Comparison of ENCODE assay signal across 10 cellular contexts in genomic region chr1:15702722-15703550, GRCh38. TPM values are rescaled to one million over a fixed set of nuclear protein-coding genes. Genes with fewer than 3 reads are reported as not detected.
A peak's percentile ranks its signal among the peaks of the same experiment; 100 is the strongest.
DNase-seq lines count a peak whose midpoint lies in the region; FAIRE-seq and TF ChIP-seq lines count a peak whose summit lies in the region.
"Had no signal": no experiment of that assay in that cellular context is flagged by ENCODE, and none has a peak within 500 bp of the region (broad histone marks: within the 10 kb centered on the region; RNA-seq: fewer than 3 reads in every experiment).

No MANE protein-coding gene starts in this region.

- H3K18ac ChIP-seq in H1 (ENCODE audit: extremely low read depth, low read length): no peak overlapping the region

- no peak overlapping the region for H3K27ac ChIP-seq in H1 (ENCODE audit: low read depth, low read length)
- H3K27ac ChIP-seq in mesodermal cell (ENCODE audit: low read depth, low read length, severe bottlenecking): peak overlapping the region; percentile 69
- H3K27ac ChIP-seq in uterus: peak overlapping the region; percentile 88 to 94
- H3K27ac ChIP-seq: neutrophil had no signal

- no peak overlapping the region for H4K5ac ChIP-seq in H1 (ENCODE audit: insufficient read length, low read depth, low read length)

- peaks cover 20% of the 10 kb centered on the region for H3K4me1 Mint-ChIP-seq in activated naive CD4-positive, alpha-beta T cell treated with anti-CD3 and anti-CD28 coated beads, Interleukin-2, amount 10 ng/mL, durations not matched to agents 7 days and 5 days
- H3K4me1 Mint-ChIP-seq in activated naive CD4-positive, alpha-beta T cell treated with anti-CD3 and anti-CD28 coated beads for 36 hours (ENCODE audit: low read depth): peaks cover 33% of the 10 kb centered on the region

- H3K14ac ChIP-seq in H1 (ENCODE audit: insufficient read length): no peak overlapping the region

- H3K4me1 ChIP-seq in H1 (replicated peaks in 1 of 4; ENCODE audit: control insufficient read depth in 3 of 4, insufficient read depth in 4 of 4, low read length in 3 of 4) (no peaks in the 10 kb centered on the region), mesodermal cell (ENCODE audit: control insufficient read depth, insufficient read depth, low read length, poor library complexity, severe bottlenecking) (peaks cover 4% of the 10 kb centered on the region), uterus (peaks cover 18 to 26% of the 10 kb centered on the region in 2 donors)

- no peaks in the 10 kb centered on the region for H3K23me2 ChIP-seq in H1 (ENCODE audit: low read depth, low read length)

- POLR2A ChIA-PET in H1 (lab: Charles Lee; ENCODE audit: partially characterized antibody): no interaction called here

- no peak overlapping the region for H3K4ac ChIP-seq in H1 (replicated peaks; ENCODE audit: insufficient read length, low read depth, low read length)

- H2BK120ac ChIP-seq in H1 (replicated peaks; ENCODE audit: low read depth, low read length): no peak overlapping the region

- no peak overlapping the region for H2BK15ac ChIP-seq in H1 (ENCODE audit: low read length)

- no peaks in the 10 kb centered on the region for H3K27me3 ChIP-seq in H1 (replicated peaks in 1 of 4; ENCODE audit: control insufficient read depth in 3 of 4, extremely low read depth in 1 of 4, insufficient read depth in 3 of 4, low read length in 3 of 4)
- H3K27me3 ChIP-seq in uterus: no peaks in the 10 kb centered on the region
- H3K27me3 ChIP-seq: neutrophil had no signal

- H2BK12ac ChIP-seq in H1 (ENCODE audit: low read depth, low read length): no peak overlapping the region

- H2AK5ac ChIP-seq in H1 (ENCODE audit: low read depth, low read length): no peak overlapping the region

- H3K23ac ChIP-seq in H1 (ENCODE audit: insufficient read length): no peak overlapping the region

- no peak overlapping the region for H3K9ac ChIP-seq in H1 (replicated peaks in 1 of 4; ENCODE audit: extremely low read depth in 1 of 4, low read depth in 3 of 4, low read length in 3 of 4)

- peak overlapping the region; percentile 19 for H3K27ac Mint-ChIP-seq in activated naive CD4-positive, alpha-beta T cell treated with anti-CD3 and anti-CD28 coated beads, Interleukin-2, amount 10 ng/mL, durations not matched to agents 7 days and 5 days
- no peak overlapping the region for H3K27ac Mint-ChIP-seq in activated naive CD4-positive, alpha-beta T cell treated with anti-CD3 and anti-CD28 coated beads for 36 hours

- no peak for DNase-seq in activated naive CD4-positive, alpha-beta T cell treated with anti-CD3 and anti-CD28 coated beads, Interleukin-2, amount 10 ng/mL, durations not matched to agents 7 days and 5 days
- no peak for DNase-seq in activated naive CD4-positive, alpha-beta T cell treated with anti-CD3 and anti-CD28 coated beads for 36 hours
- peak in 1 of 2 experiments; percentile 61 for DNase-seq in H1 (ENCODE audit: low read depth in 1 of 2, low spot score in 2 of 2)
- peak in 1 of 2 donors; percentile 37 for DNase-seq in uterus
- no peak for DNase-seq in stimulated activated CD4-positive, alpha-beta T cell treated with anti-CD3 and anti-CD28 coated beads, Interleukin-2, amount 100 ng/mL, for 48 hours
- no peak for DNase-seq in T-helper 9 cell
- no peak for DNase-seq in ecto neural progenitor cell (ENCODE audit: low spot score)
- DNase-seq: NCI-H2081 treated with DMSO at 0.1 percent for 48 hours had no signal

- peaks cover 3 to 8% of the 10 kb centered on the region in 2 experiments for H4K20me1 ChIP-seq in H1 (replicated peaks in 1 of 2; ENCODE audit: control insufficient read depth in 1 of 2, insufficient read depth in 2 of 2, low read length in 2 of 2)

- H3K4me3 ChIP-seq in H1 (ENCODE audit: extremely low read depth in 1 of 4, insufficient read depth in 2 of 4, low read depth in 3 of 4, low read length in 4 of 4) (no peak overlapping the region), mesodermal cell (ENCODE audit: extremely low read depth, insufficient read depth, low read length, poor library complexity, severe bottlenecking) (no peak overlapping the region), uterus (no peak overlapping the region)

- H3K9me3 ChIP-seq in H1 (ENCODE audit: insufficient read depth in 2 of 2, low read depth in 1 of 2, low read length in 1 of 2) (no peaks in the 10 kb centered on the region), mesodermal cell (ENCODE audit: control insufficient read depth, low read length) (no peaks in the 10 kb centered on the region), uterus (no peaks in the 10 kb centered on the region)
- H3K9me3 ChIP-seq: neutrophil had no signal

- no peak overlapping the region for H3K4me3 Mint-ChIP-seq in activated naive CD4-positive, alpha-beta T cell treated with anti-CD3 and anti-CD28 coated beads, Interleukin-2, amount 10 ng/mL, durations not matched to agents 7 days and 5 days
- no peak overlapping the region for H3K4me3 Mint-ChIP-seq in activated naive CD4-positive, alpha-beta T cell treated with anti-CD3 and anti-CD28 coated beads for 36 hours

- TF ChIP-seq CTCF in H1 (IDR thresholded peaks at IDR 0.05; ENCODE audit: control extremely low read depth in 1 of 3, insufficient read depth in 1 of 3, low read depth in 1 of 3, low read length in 3 of 3) (peak; percentile 28 to 63 (median 53); a peak in 3 of 4 replicates), uterus (IDR thresholded peaks at IDR 0.05) (peak in 1 of 4 experiments; percentile 19)

- no peak overlapping the region for H2BK20ac ChIP-seq in H1 (ENCODE audit: low read length)

- H3K36me3 ChIP-seq in H1 (ENCODE audit: control insufficient read depth in 2 of 4, insufficient read depth in 4 of 4, low read length in 3 of 4) (no peaks in the 10 kb centered on the region), mesodermal cell (ENCODE audit: control insufficient read depth, insufficient read depth, low read length) (peaks cover 45% of the 10 kb centered on the region), uterus (no peaks in the 10 kb centered on the region)

- TF ChIP-seq POLR2A in H1 (IDR thresholded peaks at IDR 0.05; ENCODE audit: control extremely low read depth in 1 of 2, low read depth in 2 of 2, low read length in 2 of 2) (no peak), uterus (IDR thresholded peaks at IDR 0.05) (no peak)

- no peak overlapping the region for H2AFZ ChIP-seq in H1 (ENCODE audit: low read length)

- no peak overlapping the region for H4K91ac ChIP-seq in H1 (replicated peaks; ENCODE audit: insufficient read length, low read length)

- peaks cover 0 to 5% of the 10 kb centered on the region in 2 experiments; a peak in 1 of 4 replicates for H3K79me2 ChIP-seq in H1 (ENCODE audit: control insufficient read depth in 1 of 2, insufficient read depth in 2 of 2, low read length in 2 of 2)

- H3K56ac ChIP-seq in H1 (replicated peaks; ENCODE audit: insufficient read length, low read depth, low read length): no peak overlapping the region

- no peaks in the 10 kb centered on the region for H3K9me3 Mint-ChIP-seq in activated naive CD4-positive, alpha-beta T cell treated with anti-CD3 and anti-CD28 coated beads, Interleukin-2, amount 10 ng/mL, durations not matched to agents 7 days and 5 days
- no peaks in the 10 kb centered on the region for H3K9me3 Mint-ChIP-seq in activated naive CD4-positive, alpha-beta T cell treated with anti-CD3 and anti-CD28 coated beads for 36 hours

- WGBS in H1 (ENCODE audit: extremely low coverage in 1 of 2, insufficient coverage in 1 of 2, insufficient read length in 1 of 2, insufficient replicate concordance in 2 of 2, low coverage in 1 of 2, low lambda C conversion rate in 2 of 2, missing lambda C conversion rate in 1 of 2), 2 experiments: 83% methylated on average over 18 of the region's 19 CpGs; no CpG with 5 or more reads in 1 of the 2 experiments
- WGBS in mesodermal cell (ENCODE audit: insufficient coverage in 2 of 2), 2 experiments: 86 to 89% methylated on average over 13 to 18 of the region's 19 CpGs

- H4K8ac ChIP-seq in H1 (ENCODE audit: extremely low read depth, insufficient read depth, low read length): no peak overlapping the region

- H3K27me3 Mint-ChIP-seq in activated naive CD4-positive, alpha-beta T cell treated with anti-CD3 and anti-CD28 coated beads, Interleukin-2, amount 10 ng/mL, durations not matched to agents 7 days and 5 days: no peaks in the 10 kb centered on the region
- H3K27me3 Mint-ChIP-seq in activated naive CD4-positive, alpha-beta T cell treated with anti-CD3 and anti-CD28 coated beads for 36 hours (ENCODE audit: low read depth): no peaks in the 10 kb centered on the region

- H3K79me1 ChIP-seq in H1 (ENCODE audit: low read depth, low read length): peaks cover 5% of the 10 kb centered on the region

- TF ChIP-seq EP300 in H1 (IDR thresholded peaks at IDR 0.05; ENCODE audit: borderline replicate concordance in 1 of 2, low read depth in 2 of 2, low read length in 2 of 2): no peak

- peaks cover 15% of the 10 kb centered on the region for H3K36me3 Mint-ChIP-seq in activated naive CD4-positive, alpha-beta T cell treated with anti-CD3 and anti-CD28 coated beads, Interleukin-2, amount 10 ng/mL, durations not matched to agents 7 days and 5 days
- H3K36me3 Mint-ChIP-seq in activated naive CD4-positive, alpha-beta T cell treated with anti-CD3 and anti-CD28 coated beads for 36 hours (ENCODE audit: low read depth): peaks cover 9% of the 10 kb centered on the region

- no peak for FAIRE-seq in H1 (lab: Jason Lieb, UNC)

- intact Hi-C loops in activated naive CD4-positive, alpha-beta T cell treated with anti-CD3 and anti-CD28 coated beads for 36 hours (cut with micrococcal nuclease): no loop called here
- intact Hi-C loops in uterus (cut with DNase I; ENCODE audit: low total_unique reads): no loop called here

- CTCF ChIA-PET in activated naive CD4-positive, alpha-beta T cell treated with anti-CD3 and anti-CD28 coated beads, Interleukin-2, amount 10 ng/mL, durations not matched to agents 7 days and 5 days (lab: Charles Lee): interaction anchor here (0.9 kb wide), 1 partner anchor 109 kb away, joined by 3 read pairs; no protein-coding TSS in a partner anchor
- CTCF ChIA-PET in activated naive CD4-positive, alpha-beta T cell treated with anti-CD3 and anti-CD28 coated beads for 36 hours (lab: Charles Lee): no interaction called here
- CTCF ChIA-PET in H1 (lab: Charles Lee; ENCODE audit: partially characterized antibody): interaction anchor here (0.7 to 3.4 kb wide), 9 partner anchors 14 to 109 kb away, joined by 3 to 12 read pairs (median 4); partner anchors contain the start of gene SLC25A34

- no peak overlapping the region for H3K4me2 ChIP-seq in H1 (ENCODE audit: insufficient read depth in 1 of 2, low read depth in 2 of 2, low read length in 2 of 2)

- H2BK5ac ChIP-seq in H1 (ENCODE audit: low read depth, low read length): no peak overlapping the region

- peak; percentile 39 to 50; a peak in 3 of 4 replicates for TF ChIP-seq RAD21 in H1 (IDR thresholded peaks at IDR 0.05 in 1 of 2, conservative IDR thresholded peaks at IDR 0.05 in 1 of 2; ENCODE audit: low read depth in 2 of 2, low read length in 2 of 2)

RNA-seq across cellular contexts. Expression of gene PLEKHM2, which starts 18.8 kb away (rescaled TPM):
- 10 to 100 TPM; 44.2 to 48.3 TPM for total RNA-seq in activated naive CD4-positive, alpha-beta T cell treated with anti-CD3 and anti-CD28 coated beads for 36 hours
- total RNA-seq in H1 (2021; fragmentation: NEBNext Ultra II Directional; extraction: Animal tissue kit (Norgen Biotek cat#: 25700)): 47.6 and 47.9 TPM in 2 replicates
- polyA plus RNA-seq in H1 (2011; rRNA removed): 38.3 and 52.7 TPM in 2 replicates
- 38.9 TPM for polyA plus RNA-seq in H1 (2011; cell fraction: cytosol; rRNA removed)
- 73.0 TPM for polyA plus RNA-seq in H1 (2011; cell fraction: nucleus; rRNA removed)
- polyA plus RNA-seq in H1 (2012, experiment 1 of 2): 22.0 to 43.3 TPM (median 40.8 TPM) in 4 replicates
- polyA plus RNA-seq in H1 (2012, experiment 2 of 2): 36.7 TPM
- 33.0 TPM for polyA plus RNA-seq in H1 (2013, experiment 1 of 2)
- 33.2 TPM for polyA plus RNA-seq in H1 (2013, experiment 2 of 2)
- polyA minus RNA-seq in H1 (2011; rRNA and poly(A)+ RNA removed): 23.2 and 25.2 TPM in 2 replicates
- 30.7 TPM for polyA minus RNA-seq in H1 (2011; cell fraction: cytosol; rRNA and poly(A)+ RNA removed)
- 20.5 TPM for polyA minus RNA-seq in H1 (2011; cell fraction: nucleus; rRNA and poly(A)+ RNA removed)
- 56.9 TPM for polyA plus RNA-seq in mesodermal cell (2013, experiment 1 of 2)
- polyA plus RNA-seq in mesodermal cell (2013, experiment 2 of 2): 46.0 TPM
- 10 to 100 TPM; 21.3 to 70.2 (median 30.7) TPM for total RNA-seq in uterus

RNA-seq across cellular contexts. Expression of gene SLC25A34, which starts 33.1 kb away (rescaled TPM):
- under 1 TPM; 0.43 to 0.74 TPM for total RNA-seq in activated naive CD4-positive, alpha-beta T cell treated with anti-CD3 and anti-CD28 coated beads for 36 hours
- total RNA-seq in H1 (2021; fragmentation: NEBNext Ultra II Directional; extraction: Animal tissue kit (Norgen Biotek cat#: 25700)): 0.48 and 0.50 TPM in 2 replicates
- polyA plus RNA-seq in H1 (2011; rRNA removed): 0.62 and 0.75 TPM in 2 replicates
- polyA plus RNA-seq in H1 (2011; cell fraction: cytosol; rRNA removed): 0.71 TPM
- 1.6 TPM for polyA plus RNA-seq in H1 (2011; cell fraction: nucleus; rRNA removed)
- 0.37 to 0.81 TPM (median 0.54 TPM) in 4 replicates for polyA plus RNA-seq in H1 (2012, experiment 1 of 2)
- 0.28 TPM for polyA plus RNA-seq in H1 (2012, experiment 2 of 2)
- polyA plus RNA-seq in H1 (2013, experiment 1 of 2): 0.81 TPM
- polyA plus RNA-seq in H1 (2013, experiment 2 of 2): 0.39 TPM
- polyA minus RNA-seq in H1 (2011; rRNA and poly(A)+ RNA removed): 0.07 and 0.22 TPM in 2 replicates
- not detected for polyA minus RNA-seq in H1 (2011; cell fraction: cytosol; rRNA and poly(A)+ RNA removed)
- 0.70 TPM for polyA minus RNA-seq in H1 (2011; cell fraction: nucleus; rRNA and poly(A)+ RNA removed)
- polyA plus RNA-seq in mesodermal cell (2013, experiment 1 of 2): 1.7 TPM
- 2.1 TPM for polyA plus RNA-seq in mesodermal cell (2013, experiment 2 of 2)
- 1 to 10 TPM in 2 of 4 donors, under 1 TPM in 1, not detected in 1; 0.29 to 2.1 (median 1.6) TPM for total RNA-seq in uterus

RNA-seq across cellular contexts. Expression of gene TMEM82, which starts 39.4 kb away (rescaled TPM):
- not detected for total RNA-seq in activated naive CD4-positive, alpha-beta T cell treated with anti-CD3 and anti-CD28 coated beads for 36 hours
- 0.21 and 0.32 TPM in 2 replicates for total RNA-seq in H1 (2021; fragmentation: NEBNext Ultra II Directional; extraction: Animal tissue kit (Norgen Biotek cat#: 25700))
- polyA plus RNA-seq in H1 (2011; rRNA removed): 2.1 and 3.5 TPM in 2 replicates
- 1.5 TPM for polyA plus RNA-seq in H1 (2011; cell fraction: cytosol; rRNA removed)
- polyA plus RNA-seq in H1 (2011; cell fraction: nucleus; rRNA removed): 2.0 TPM
- polyA plus RNA-seq in H1 (2012, experiment 1 of 2): 0.46 to 1.7 TPM (median 1.1 TPM) in 4 replicates
- polyA plus RNA-seq in H1 (2012, experiment 2 of 2): 0.91 TPM
- 0.73 TPM for polyA plus RNA-seq in H1 (2013, experiment 1 of 2)
- 0.66 TPM for polyA plus RNA-seq in H1 (2013, experiment 2 of 2)
- polyA minus RNA-seq in H1 (2011; rRNA and poly(A)+ RNA removed): 0.19 and 0.61 TPM in 2 replicates
- 1.5 TPM for polyA minus RNA-seq in H1 (2011; cell fraction: cytosol; rRNA and poly(A)+ RNA removed)
- 1.1 TPM for polyA minus RNA-seq in H1 (2011; cell fraction: nucleus; rRNA and poly(A)+ RNA removed)
- not detected for polyA plus RNA-seq in mesodermal cell (2013, experiment 1 of 2)
- not detected for polyA plus RNA-seq in mesodermal cell (2013, experiment 2 of 2)
- total RNA-seq in uterus: not detected

RNA-seq across cellular contexts. Expression of gene FBLIM1, which starts 55.7 kb away (rescaled TPM):
- total RNA-seq in activated naive CD4-positive, alpha-beta T cell treated with anti-CD3 and anti-CD28 coated beads for 36 hours: not detected
- total RNA-seq in H1 (2021; fragmentation: NEBNext Ultra II Directional; extraction: Animal tissue kit (Norgen Biotek cat#: 25700)): 63.2 and 66.6 TPM in 2 replicates
- 66.7 and 99.1 TPM in 2 replicates for polyA plus RNA-seq in H1 (2011; rRNA removed)
- 86.2 TPM for polyA plus RNA-seq in H1 (2011; cell fraction: cytosol; rRNA removed)
- 79.6 TPM for polyA plus RNA-seq in H1 (2011; cell fraction: nucleus; rRNA removed)
- 56.8 to 78.0 TPM (median 64.4 TPM) in 4 replicates for polyA plus RNA-seq in H1 (2012, experiment 1 of 2)
- polyA plus RNA-seq in H1 (2012, experiment 2 of 2): 50.3 TPM
- 62.3 TPM for polyA plus RNA-seq in H1 (2013, experiment 1 of 2)
- 57.2 TPM for polyA plus RNA-seq in H1 (2013, experiment 2 of 2)
- 25.8 and 31.1 TPM in 2 replicates for polyA minus RNA-seq in H1 (2011; rRNA and poly(A)+ RNA removed)
- polyA minus RNA-seq in H1 (2011; cell fraction: cytosol; rRNA and poly(A)+ RNA removed): 34.8 TPM
- 44.5 TPM for polyA minus RNA-seq in H1 (2011; cell fraction: nucleus; rRNA and poly(A)+ RNA removed)
- polyA plus RNA-seq in mesodermal cell (2013, experiment 1 of 2): 81.1 TPM
- polyA plus RNA-seq in mesodermal cell (2013, experiment 2 of 2): 60.5 TPM
- total RNA-seq in uterus: 10 to 100 TPM; 12.9 to 96.9 (median 74.3) TPM
